Comparison of ENCODE assay signal across 33 cellular contexts in genomic region chr2:1306687-1307516, GRCh38.
DNase-seq lines count a peak whose midpoint lies in the region; ATAC-seq, FAIRE-seq and TF ChIP-seq lines count a peak whose summit lies in the region.
"Had no signal": no experiment of that assay in that cellular context is flagged by ENCODE, and none has a peak within 500 bp of the region (broad histone marks: within the 10 kb centered on the region; RNA-seq: fewer than 3 reads in every experiment).

No MANE protein-coding gene starts in this region.

- peak overlapping the region in 4 of 5 experiments; percentile 13 to 94 (median 64) for H3K27ac Mint-ChIP-seq in brain
- H3K27ac Mint-ChIP-seq in naive thymus-derived CD4-positive, alpha-beta T cell = no peak overlapping the region
- H3K27ac Mint-ChIP-seq: activated CD4-positive, alpha-beta T cell treated with anti-CD3 and anti-CD28 coated beads, Interleukin-2, amount 10 ng/mL, durations not matched to agents 24 days and 14 days; activated naive CD8-positive, alpha-beta T cell; activated T-cell treated with anti-CD3 and anti-CD28 coated beads, Interleukin-2, amount 50 U/mL, for 24 hours; CD8-positive, alpha-beta memory T cell; effector memory CD8-positive, alpha-beta T cell; mesothelial cell of epicardium; natural killer cell had no signal

- no peak for TF ChIP-seq POLR2A in upper lobe of left lung (IDR thresholded peaks at IDR 0.05)

- no peaks in the 10 kb centered on the region for H3K9me3 ChIP-seq in naive thymus-derived CD4-positive, alpha-beta T cell (ENCODE audit: control insufficient read depth in 2 of 3, low read length in 3 of 3)
- no peaks in the 10 kb centered on the region for H3K9me3 ChIP-seq in upper lobe of left lung
- H3K9me3 ChIP-seq: ascending aorta, HAP-1, heart right ventricle, SJCRH30, testis, vagina had no signal

- CTCF ChIA-PET in naive thymus-derived CD4-positive, alpha-beta T cell (lab: Charles Lee) = no interaction called here

- peaks cover 23% of the 10 kb centered on the region for H3K4me1 Mint-ChIP-seq in brain
- peaks cover 0 to 21% (median 14%) of the 10 kb centered on the region in 7 donors for H3K4me1 Mint-ChIP-seq in naive thymus-derived CD4-positive, alpha-beta T cell
- H3K4me1 Mint-ChIP-seq: activated CD4-positive, alpha-beta T cell treated with anti-CD3 and anti-CD28 coated beads, Interleukin-2, amount 10 ng/mL, durations not matched to agents 24 days and 14 days; CD8-positive, alpha-beta memory T cell; natural killer cell had no signal

- intact Hi-C loops in naive thymus-derived CD4-positive, alpha-beta T cell (cut with micrococcal nuclease) = no loop called here
- intact Hi-C loops in dorsolateral prefrontal cortex (cut with DNase I) = no loop called here

- no peak for TF ChIP-seq EP300 in upper lobe of left lung (IDR thresholded peaks at IDR 0.05)

- POLR2A ChIA-PET in naive thymus-derived CD4-positive, alpha-beta T cell (lab: Charles Lee) = no interaction called here

- no peaks in the 10 kb centered on the region for H3K27me3 ChIP-seq in naive thymus-derived CD4-positive, alpha-beta T cell (ENCODE audit: control insufficient read depth in 2 of 2, insufficient read depth in 2 of 2, low read length in 2 of 2)
- no peaks in the 10 kb centered on the region for H3K27me3 ChIP-seq in upper lobe of left lung
- H3K27me3 ChIP-seq in dorsolateral prefrontal cortex = peaks cover 0 to 14% (median 0%) of the 10 kb centered on the region in 45 donors
- H3K27me3 ChIP-seq: ascending aorta, SJCRH30, testis, vagina had no signal

- H3K4me3 Mint-ChIP-seq in brain = no peak overlapping the region
- H3K4me3 Mint-ChIP-seq in naive thymus-derived CD4-positive, alpha-beta T cell = no peak overlapping the region
- H3K4me3 Mint-ChIP-seq: activated CD4-positive, alpha-beta T cell treated with anti-CD3 and anti-CD28 coated beads, Interleukin-2, amount 10 ng/mL, durations not matched to agents 24 days and 14 days; activated naive CD8-positive, alpha-beta T cell; activated T-cell treated with anti-CD3 and anti-CD28 coated beads, Interleukin-2, amount 50 U/mL, for 24 hours; CD8-positive, alpha-beta memory T cell; effector memory CD8-positive, alpha-beta T cell; mesothelial cell of epicardium; natural killer cell had no signal

- no peak overlapping the region for H3K27ac ChIP-seq in naive thymus-derived CD4-positive, alpha-beta T cell (ENCODE audit: low read depth, low read length)
- H3K27ac ChIP-seq in upper lobe of left lung (no peak overlapping the region), dorsolateral prefrontal cortex (no peak overlapping the region)
- H3K27ac ChIP-seq: ascending aorta, heart right ventricle, parathyroid adenoma, SJCRH30, skin epidermis, testis, vagina had no signal

- ATAC-seq in naive thymus-derived CD4-positive, alpha-beta T cell = peak; percentile 45
- peak; percentile 37 to 67 for ATAC-seq in upper lobe of left lung (ENCODE audit: low FRiP score in 2 of 2)
- ATAC-seq: effector memory CD8-positive, alpha-beta T cell had no signal

- H3K36me3 Mint-ChIP-seq in brain = no peaks in the 10 kb centered on the region
- peaks cover 0 to 3% (median 0%) of the 10 kb centered on the region in 5 donors for H3K36me3 Mint-ChIP-seq in naive thymus-derived CD4-positive, alpha-beta T cell
- H3K36me3 Mint-ChIP-seq: activated naive CD8-positive, alpha-beta T cell; mesothelial cell of epicardium; natural killer cell had no signal

- H3K27me3 Mint-ChIP-seq in brain = peaks cover 6% of the 10 kb centered on the region
- peaks cover 0 to 3% (median 0%) of the 10 kb centered on the region in 5 donors for H3K27me3 Mint-ChIP-seq in naive thymus-derived CD4-positive, alpha-beta T cell
- H3K27me3 Mint-ChIP-seq: activated CD4-positive, alpha-beta T cell treated with anti-CD3 and anti-CD28 coated beads, Interleukin-2, amount 10 ng/mL, durations not matched to agents 24 days and 14 days; activated naive CD8-positive, alpha-beta T cell; activated T-cell treated with anti-CD3 and anti-CD28 coated beads, Interleukin-2, amount 50 U/mL, for 24 hours; CD8-positive, alpha-beta memory T cell had no signal

- no peaks in the 10 kb centered on the region for H3K36me3 ChIP-seq in naive thymus-derived CD4-positive, alpha-beta T cell (ENCODE audit: control insufficient read depth in 2 of 3, insufficient read depth in 3 of 3, low read length in 3 of 3)
- no peaks in the 10 kb centered on the region for H3K36me3 ChIP-seq in upper lobe of left lung
- H3K36me3 ChIP-seq: ascending aorta, HAP-1, heart right ventricle, SJCRH30, vagina had no signal

- no peak for TF ChIP-seq CTCF in brain (conservative IDR thresholded peaks at IDR 0.05)
- TF ChIP-seq CTCF in upper lobe of left lung (IDR thresholded peaks at IDR 0.05) = no peak
- no peak for TF ChIP-seq CTCF in dorsolateral prefrontal cortex (IDR thresholded peaks at IDR 0.05 in 54 of 56, conservative IDR thresholded peaks at IDR 0.05 in 2 of 56; ENCODE audit: low read depth in 1 of 56, partially characterized antibody in 56 of 56)
- TF ChIP-seq CTCF in D721Med (IDR thresholded peaks at IDR 0.05; ENCODE audit: insufficient read depth, missing control alignments) = no peak

- DNase-seq in HTR-8/SVneo (ENCODE audit: insufficient read length, low spot score) = no peak
- DNase-seq in naive thymus-derived CD4-positive, alpha-beta T cell = no peak
- DNase-seq in upper lobe of left lung = peak in 1 of 2 donors; percentile 64
- no peak for DNase-seq in dorsolateral prefrontal cortex
- DNase-seq in AML-193 (lab: John Stamatoyannopoulos, UW) = no peak
- no peak for DNase-seq in D721Med (ENCODE audit: insufficient read length, low spot score)
- DNase-seq: activated CD4-positive, alpha-beta T cell treated with anti-CD3 and anti-CD28 coated beads, Interleukin-2, amount 10 ng/mL, durations not matched to agents 24 days and 14 days; activated effector memory CD4-positive, alpha-beta T cell treated with anti-CD3 and anti-CD28 coated beads, Interleukin-2, amount 50 U/mL, for 16 hours; activated T-cell treated with anti-CD3 and anti-CD28 coated beads, Interleukin-2, amount 50 U/mL, for 24 hours; CD8-positive, alpha-beta memory T cell; central memory CD4-positive, alpha-beta T cell; cortex of kidney; DMS 273 treated with DMSO at 0.1 percent for 48 hours; effector memory CD8-positive, alpha-beta T cell; foreskin fibroblast; heart right ventricle; kidney glomerular epithelial cell; natural killer cell; NCI-H146; NCI-H2107; NCI-H446 treated with DMSO at 0.1 percent for 48 hours; SJCRH30; stimulated activated naive CD4-positive, alpha-beta T cell treated with Interleukin-2 at 50 U/mL for 16 hours; T1000; testis had no signal

- no peak overlapping the region for H3K4me3 ChIP-seq in naive thymus-derived CD4-positive, alpha-beta T cell (ENCODE audit: low read length)
- H3K4me3 ChIP-seq in upper lobe of left lung = no peak overlapping the region
- no peak overlapping the region for H3K4me3 ChIP-seq in dorsolateral prefrontal cortex
- H3K4me3 ChIP-seq: ascending aorta, HAP-1, heart right ventricle, SJCRH30, skin epidermis, testis, vagina had no signal

- WGBS in upper lobe of left lung, 2 donors = 91% methylated on average over 8 to 17 of the region's 17 CpGs

- H3K9me3 Mint-ChIP-seq in brain = no peaks in the 10 kb centered on the region
- no peaks in the 10 kb centered on the region for H3K9me3 Mint-ChIP-seq in naive thymus-derived CD4-positive, alpha-beta T cell
- H3K9me3 Mint-ChIP-seq: activated CD4-positive, alpha-beta T cell treated with anti-CD3 and anti-CD28 coated beads, Interleukin-2, amount 10 ng/mL, durations not matched to agents 24 days and 14 days; activated T-cell treated with anti-CD3 and anti-CD28 coated beads, Interleukin-2, amount 50 U/mL, for 24 hours; mesothelial cell of epicardium; natural killer cell had no signal

- no peaks in the 10 kb centered on the region for H3K4me1 ChIP-seq in naive thymus-derived CD4-positive, alpha-beta T cell (ENCODE audit: control insufficient read depth in 2 of 2, insufficient read depth in 2 of 2, low read length in 2 of 2)
- H3K4me1 ChIP-seq in upper lobe of left lung = no peaks in the 10 kb centered on the region
- H3K4me1 ChIP-seq: ascending aorta, heart right ventricle, parathyroid adenoma, SJCRH30, testis, vagina had no signal

- FAIRE-seq in HTR-8/SVneo (lab: Jason Lieb, UNC) (peak; percentile 95), D721Med (lab: Jason Lieb, UNC) (no peak)

Comparison
In these comparisons a context has a peak if more than half of its experiments do, and no peak if none do; other contexts are left out.
1. H3K27ac Mint-ChIP-seq: peak in brain (4 of 5); none in naive thymus-derived CD4-positive, alpha-beta T cell (0 of 9).